In the genomic region with DNA sequence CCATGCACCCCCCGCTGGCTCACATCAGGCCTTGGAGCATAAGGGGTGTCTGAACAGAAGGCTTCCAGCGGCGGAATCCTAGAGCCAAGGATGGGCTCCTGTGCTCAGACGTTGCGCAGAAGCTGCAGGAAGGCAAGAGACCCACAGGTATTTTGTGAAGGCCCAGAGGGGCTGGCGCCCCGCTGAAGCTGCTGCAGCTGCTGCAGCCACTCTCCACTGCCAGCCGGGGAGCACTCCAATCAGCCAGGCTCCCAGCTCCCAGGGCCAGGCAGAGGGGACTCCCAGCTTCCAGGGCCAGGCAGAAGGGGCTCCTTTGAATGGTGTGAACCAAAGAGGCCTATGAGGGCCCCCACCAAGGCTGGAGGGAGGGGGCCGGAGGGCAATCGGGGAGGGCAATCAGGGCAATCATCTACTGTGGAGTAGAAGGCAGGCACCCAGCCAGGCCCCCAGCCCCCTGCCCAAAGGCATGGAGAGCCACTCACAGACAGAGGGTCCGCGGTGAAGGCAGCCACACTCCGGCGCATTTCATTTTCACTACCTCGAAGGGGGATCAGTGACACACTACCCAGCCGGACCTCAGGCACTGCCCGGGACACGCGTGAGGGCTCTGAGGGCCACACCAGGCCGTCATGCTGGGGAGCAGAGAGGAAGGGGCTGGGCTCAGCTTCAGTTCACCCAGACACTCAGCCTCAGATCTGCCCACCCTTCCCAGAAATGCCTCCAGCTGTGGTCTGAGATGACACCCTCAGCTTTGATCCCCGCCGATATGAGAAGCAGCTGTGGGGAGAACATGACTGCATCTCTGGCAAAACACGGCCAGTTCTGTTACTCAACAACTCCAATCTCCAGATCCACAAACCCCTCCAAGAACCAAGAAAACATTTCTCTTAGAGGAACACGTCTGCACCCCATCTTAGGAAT, we compare ENCODE assay signal across 11 cellular contexts. TPM values are rescaled to one million over a fixed set of nuclear protein-coding genes. Genes with fewer than 3 reads are reported as not detected.
DNase-seq lines count a peak whose midpoint lies in the region; ATAC-seq and TF ChIP-seq lines count a peak whose summit lies in the region.
"Had no signal": no experiment of that assay in that cellular context is flagged by ENCODE, and none has a peak within 500 bp of the region (broad histone marks: within the 10 kb centered on the region; RNA-seq: fewer than 3 reads in every experiment).

No MANE protein-coding gene starts in this region.

- H4K20me1 ChIP-seq in SK-N-SH (ENCODE audit: insufficient read depth): peaks cover 16% of the 10 kb centered on the region

- TF ChIP-seq CTCF in SK-N-SH (IDR thresholded peaks at IDR 0.05): no peak
- TF ChIP-seq CTCF in chondrocyte (IDR thresholded peaks at IDR 0.05): no peak
- no peak for TF ChIP-seq CTCF in WTC11 (IDR thresholded peaks at IDR 0.05)

- ATAC-seq in SK-N-SH treated with all-trans-retinoic acid at 6 μM for 48 hours (no peak), WTC11 (no peak)
- ATAC-seq: GM12878 had no signal

- H3K27ac Mint-ChIP-seq in stimulated activated naive CD8-positive, alpha-beta T cell treated with anti-CD3 and anti-CD28 coated beads, Interleukin-15, Interleukin-2, amounts not matched to agents 100 ng/mL and 50 ng/mL, for 24 hours: peak overlapping the region; percentile 69
- H3K27ac Mint-ChIP-seq in chondrocyte (ENCODE audit: unreplicated experiment) (no peak overlapping the region), WTC11 (no peak overlapping the region; the same call in 1 of the 2 replicates)

- H3K79me2 ChIP-seq in SK-N-SH (ENCODE audit: insufficient read depth): no peaks in the 10 kb centered on the region

- CTCF ChIA-PET in SK-N-SH (lab: Yijun Ruan, JAX): interaction anchor here (1.0 to 12.2 kb wide), 20 partner anchors 7 to 212 kb away, joined by 3 to 207 read pairs (median 10); a partner anchor contains a TSS
- CTCF ChIA-PET in WTC11 (lab: Charles Lee): interaction anchor here (0.8 to 16.5 kb wide), 18 partner anchors 9 to 214 kb away, joined by 3 to 461 read pairs (median 14); a partner anchor contains a TSS

- no peaks in the 10 kb centered on the region for H3K27me3 ChIP-seq in SK-N-SH (ENCODE audit: insufficient read depth)

- peak overlapping the region; percentile 36 for H3K4me3 Mint-ChIP-seq in stimulated activated naive CD8-positive, alpha-beta T cell treated with anti-CD3 and anti-CD28 coated beads, Interleukin-15, Interleukin-2, amounts not matched to agents 100 ng/mL and 50 ng/mL, for 24 hours
- H3K4me3 Mint-ChIP-seq in chondrocyte (ENCODE audit: unreplicated experiment) (no peak overlapping the region), WTC11 (no peak overlapping the region)

- H3K4me1 ChIP-seq in SK-N-SH (ENCODE audit: control insufficient read depth in 1 of 2, insufficient read depth in 2 of 2, low read depth in 1 of 2, low read length in 1 of 2): peaks cover 0 to 20% of the 10 kb centered on the region in 2 experiments; a peak in 1 of 4 replicates

- H3K27me3 Mint-ChIP-seq in stimulated activated naive CD8-positive, alpha-beta T cell treated with anti-CD3 and anti-CD28 coated beads, Interleukin-15, Interleukin-2, amounts not matched to agents 100 ng/mL and 50 ng/mL, for 24 hours: no peaks in the 10 kb centered on the region
- peaks cover 8% of the 10 kb centered on the region for H3K27me3 Mint-ChIP-seq in chondrocyte (ENCODE audit: low read depth)
- H3K27me3 Mint-ChIP-seq in WTC11 (ENCODE audit: low read depth): peaks cover 3% of the 10 kb centered on the region; the same call in 1 of the 2 replicates

- no peak overlapping the region for H3K9ac ChIP-seq in SK-N-SH

- no peak for TF ChIP-seq RAD21 in SK-N-SH (IDR thresholded peaks at IDR 0.05; ENCODE audit: low read length)

- H3K36me3 ChIP-seq in SK-N-SH (replicated peaks in 1 of 2; ENCODE audit: control insufficient read depth in 1 of 2, insufficient read depth in 2 of 2, low read length in 1 of 2): peaks cover 0 to 36% of the 10 kb centered on the region in 2 experiments

- peak; percentile 66 for DNase-seq in SK-N-SH
- DNase-seq in amniotic epithelial cell (ENCODE audit: low read depth): peak; percentile 59
- DNase-seq in myocyte (ENCODE audit: low read depth): peak; percentile 46
- no peak for DNase-seq in H4 (ENCODE audit: low spot score)
- DNase-seq in chondrocyte (ENCODE audit: low spot score): no peak
- no peak for DNase-seq in WTC11 (ENCODE audit: low spot score)
- DNase-seq: NCI-H1092 treated with DMSO at 0.1 percent for 48 hours had no signal

- no peaks in the 10 kb centered on the region for H3F3A ChIP-seq in SK-N-SH (replicated peaks; ENCODE audit: insufficient read depth)

- H3K4me1 Mint-ChIP-seq in stimulated activated naive CD8-positive, alpha-beta T cell treated with anti-CD3 and anti-CD28 coated beads, Interleukin-15, Interleukin-2, amounts not matched to agents 100 ng/mL and 50 ng/mL, for 24 hours (ENCODE audit: low read depth): peaks cover 33% of the 10 kb centered on the region
- H3K4me1 Mint-ChIP-seq in chondrocyte (ENCODE audit: low read depth): peaks cover 10% of the 10 kb centered on the region
- peaks cover 9% of the 10 kb centered on the region for H3K4me1 Mint-ChIP-seq in WTC11

- 87% methylated on average over 6 of the region's 24 CpGs for WGBS in SK-N-SH (ENCODE audit: low lambda C conversion rate)

- no peaks in the 10 kb centered on the region for H3K9me2 ChIP-seq in SK-N-SH

- peaks cover 12% of the 10 kb centered on the region for H3K36me3 Mint-ChIP-seq in stimulated activated naive CD8-positive, alpha-beta T cell treated with anti-CD3 and anti-CD28 coated beads, Interleukin-15, Interleukin-2, amounts not matched to agents 100 ng/mL and 50 ng/mL, for 24 hours (ENCODE audit: low read depth)
- peaks cover 14% of the 10 kb centered on the region for H3K36me3 Mint-ChIP-seq in chondrocyte (ENCODE audit: low read depth)
- H3K36me3 Mint-ChIP-seq in WTC11: peaks cover 3% of the 10 kb centered on the region; the same call in 1 of the 2 replicates

- no peak overlapping the region for H2AFZ ChIP-seq in SK-N-SH (ENCODE audit: low read depth)

- no peak overlapping the region for H3K4me3 ChIP-seq in SK-N-SH (ENCODE audit: low read depth in 2 of 2, low read length in 1 of 2)
- H3K4me3 ChIP-seq: GM12878 had no signal

- H3K27ac ChIP-seq in SK-N-SH (ENCODE audit: low read depth in 2 of 2, low read length in 1 of 2): peak overlapping the region in 1 of 2 experiments; percentile 51; a peak in 2 of 4 replicates
- H3K27ac ChIP-seq: 22Rv1 had no signal

- H3K4me2 ChIP-seq in SK-N-SH: no peak overlapping the region

- H3K9me3 Mint-ChIP-seq in stimulated activated naive CD8-positive, alpha-beta T cell treated with anti-CD3 and anti-CD28 coated beads, Interleukin-15, Interleukin-2, amounts not matched to agents 100 ng/mL and 50 ng/mL, for 24 hours: no peaks in the 10 kb centered on the region
- H3K9me3 Mint-ChIP-seq in chondrocyte (ENCODE audit: low read depth) (no peaks in the 10 kb centered on the region), WTC11 (no peaks in the 10 kb centered on the region)

- H3K9me3 ChIP-seq in SK-N-SH: no peaks in the 10 kb centered on the region

- POLR2A ChIA-PET in SK-N-SH (lab: Yijun Ruan, JAX): interaction anchor here (0.6 kb wide), 1 partner anchor 12 kb away, joined by 3 read pairs; a partner anchor contains a TSS
- POLR2A ChIA-PET in WTC11 (lab: Charles Lee): no interaction called here

- no peak for TF ChIP-seq EP300 in SK-N-SH (IDR thresholded peaks at IDR 0.05; ENCODE audit: borderline replicate concordance in 1 of 2, low read depth in 1 of 2, low read length in 1 of 2)

TF ChIP-seq in SK-N-SH, 30 proteins besides CTCF, POLR2A, EP300 and RAD21:
- TF ChIP-seq YY1 (IDR thresholded peaks at IDR 0.05; ENCODE audit: low read depth) (no peak), GATA2 (CRISPR knock-in tag; IDR thresholded peaks at IDR 0.05) (0 out of 2 replicates have a peak, but pooled peaks have one; percentile 15)

TF ChIP-seq in SK-N-SH treated with all-trans-retinoic acid at 6 μM for 48 hours, 23 proteins besides CTCF, POLR2A, EP300 and RAD21 (continues in another document):
- TF ChIP-seq SNAI2 (CRISPR knock-in tag; IDR thresholded peaks at IDR 0.05): no peak
- no peak for TF ChIP-seq OSR1 (CRISPR knock-in tag; IDR thresholded peaks at IDR 0.05)
- no peak for TF ChIP-seq ZFP3 (CRISPR knock-in tag; IDR thresholded peaks at IDR 0.05)
- no peak for TF ChIP-seq ISL1 (CRISPR knock-in tag; IDR thresholded peaks at IDR 0.05)
- TF ChIP-seq TOX (CRISPR knock-in tag; IDR thresholded peaks at IDR 0.05; ENCODE audit: borderline replicate concordance): no peak
- no peak for TF ChIP-seq ZNF70 (CRISPR knock-in tag; IDR thresholded peaks at IDR 0.05)
- TF ChIP-seq ARNTL (CRISPR knock-in tag; IDR thresholded peaks at IDR 0.05; ENCODE audit: borderline replicate concordance, low read depth): no peak

TF ChIP-seq in WTC11, 78 proteins besides CTCF, POLR2A, EP300 and RAD21 (continues in another document):
- TF ChIP-seq NR2C2 (CRISPR knock-in tag; IDR thresholded peaks at IDR 0.05) (no peak), ZNF263 (CRISPR knock-in tag; IDR thresholded peaks at IDR 0.05; ENCODE audit: low read depth) (no peak), GRHL2 (CRISPR knock-in tag; IDR thresholded peaks at IDR 0.05; ENCODE audit: insufficient replicate concordance, severe bottlenecking) (no peak)
- TF ChIP-seq, protein P1, sequence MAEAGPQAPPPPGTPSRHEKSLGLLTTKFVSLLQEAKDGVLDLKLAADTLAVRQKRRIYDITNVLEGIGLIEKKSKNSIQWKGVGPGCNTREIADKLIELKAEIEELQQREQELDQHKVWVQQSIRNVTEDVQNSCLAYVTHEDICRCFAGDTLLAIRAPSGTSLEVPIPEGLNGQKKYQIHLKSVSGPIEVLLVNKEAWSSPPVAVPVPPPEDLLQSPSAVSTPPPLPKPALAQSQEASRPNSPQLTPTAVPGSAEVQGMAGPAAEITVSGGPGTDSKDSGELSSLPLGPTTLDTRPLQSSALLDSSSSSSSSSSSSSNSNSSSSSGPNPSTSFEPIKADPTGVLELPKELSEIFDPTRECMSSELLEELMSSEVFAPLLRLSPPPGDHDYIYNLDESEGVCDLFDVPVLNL (CRISPR knock-in tag; IDR thresholded peaks at IDR 0.05; ENCODE audit: borderline replicate concordance, low read depth): no peak
- TF ChIP-seq, protein P2, sequence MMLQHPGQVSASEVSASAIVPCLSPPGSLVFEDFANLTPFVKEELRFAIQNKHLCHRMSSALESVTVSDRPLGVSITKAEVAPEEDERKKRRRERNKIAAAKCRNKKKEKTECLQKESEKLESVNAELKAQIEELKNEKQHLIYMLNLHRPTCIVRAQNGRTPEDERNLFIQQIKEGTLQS (CRISPR knock-in tag; conservative IDR thresholded peaks at IDR 0.05): no peak

RNA-seq across cellular contexts. Expression of a gene that starts 11.6 kb away (rescaled TPM):
- polyA plus RNA-seq in SK-N-SH (2012; rRNA removed): 0.32 and 0.43 TPM in 2 replicates
- polyA plus RNA-seq in SK-N-SH (2012; cell fraction: cytosol; rRNA removed): 0.15 and 0.60 TPM in 2 replicates
- polyA plus RNA-seq in SK-N-SH (2012; cell fraction: nucleus; rRNA removed): 0.85 and 1.0 TPM in 2 replicates
- total RNA-seq in myocyte: 18.6 and 35.3 TPM in 2 replicates
- polyA plus RNA-seq in myocyte (2012): 4.5 TPM
- 2.6 and 3.0 TPM in 2 replicates for total RNA-seq in H4 (2014; rRNA removed; shearing (Covaris generic))
- 0.21 TPM in 1 of 3 replicates, not detected in the others for total RNA-seq in chondrocyte
- 3.7 to 5.0 TPM (median 4.9 TPM) in 3 replicates for total RNA-seq in WTC11 (2021)

Comparison
In these comparisons a context has a peak if more than half of its experiments do, and no peak if none do; other contexts are left out.
1. DNase-seq: peak in SK-N-SH (single experiment), amniotic epithelial cell (single experiment) and myocyte (single experiment); none in H4 (single experiment), chondrocyte (single experiment) and WTC11 (single experiment).